25 cellular contexts compared by ENCODE assay signal in genomic region chr4:41625531-41625930, GRCh38.
"Had no signal": no experiment of that assay in that cellular context is flagged by ENCODE, and none has a peak within 500 bp of the region (broad histone marks: within the 10 kb centered on the region; RNA-seq: fewer than 3 reads in every experiment).

No MANE protein-coding gene starts in this region.

- H3K27ac ChIP-seq: adrenal gland, brain microvascular endothelial cell, SJCRH30, SK-N-MC had no signal

- ATAC-seq: activated CD8-positive, alpha-beta T cell treated with anti-CD3 and anti-CD28 coated beads, Interleukin-2, amount 10 ng/mL, durations not matched to agents 7 days and 5 days; activated naive CD4-positive, alpha-beta T cell treated with anti-CD3 and anti-CD28 coated beads, Interleukin-2, amount 50 U/mL, for 72 hours; Panc1 had no signal

- H3K4me1 Mint-ChIP-seq: activated CD4-positive, alpha-beta T cell treated with anti-CD3 and anti-CD28 coated beads, Interleukin-2, amount 10 ng/mL, durations not matched to agents 24 days and 14 days had no signal

- H3K27me3 ChIP-seq: adrenal gland, SJCRH30 had no signal

- H3K27ac Mint-ChIP-seq: activated CD4-positive, alpha-beta T cell treated with anti-CD3 and anti-CD28 coated beads, Interleukin-2, amount 10 ng/mL, durations not matched to agents 24 days and 14 days; activated CD8-positive, alpha-beta T cell treated with anti-CD3 and anti-CD28 coated beads, Interleukin-2, amount 10 ng/mL, durations not matched to agents 7 days and 5 days; activated naive CD4-positive, alpha-beta T cell treated with anti-CD3 and anti-CD28 coated beads for 36 hours; activated naive CD4-positive, alpha-beta T cell treated with anti-CD3 and anti-CD28 coated beads, Interleukin-2, amount 50 U/mL, for 72 hours; activated T-cell treated with anti-CD3 and anti-CD28 coated beads, Interleukin-2, amount 50 U/mL, for 24 hours; activated T-helper 2 cell treated with anti-CD3 and anti-CD28 coated beads, Interferon-gamma antibody, Interleukin-2, Interleukin-4, amounts not matched to agents 10 μg/mL and 5 μg/mL and 100 μg/mL, durations not matched to agents 14 hours and 24 hours and 36 hours; T-helper 2 cell treated with Interferon-gamma antibody and Interleukin-4, amounts not matched to agents 5 μg/mL and 100 μg/mL, for 36 hours had no signal

- DNase-seq: activated CD4-positive, alpha-beta T cell treated with anti-CD3 and anti-CD28 coated beads, Interleukin-2, amount 10 ng/mL, durations not matched to agents 24 days and 14 days; activated CD4-positive, alpha-beta T cell treated with anti-CD3 and anti-CD28 coated beads, Interleukin-2, amount 50 U/mL, for 48 hours; activated CD8-positive, alpha-beta T cell treated with anti-CD3 and anti-CD28 coated beads, Interleukin-2, amount 10 ng/mL, durations not matched to agents 7 days and 5 days; activated gamma-delta T cell; activated naive CD4-positive, alpha-beta T cell treated with anti-CD3 and anti-CD28 coated beads for 36 hours; activated T-cell treated with anti-CD3 and anti-CD28 coated beads, Interleukin-2, amount 50 U/mL, for 24 hours; adrenal gland; brain microvascular endothelial cell; central memory CD4-positive, alpha-beta T cell; Karpas-422; NCI-H1048; NCI-H1105 treated with DMSO at 0.1 percent for 48 hours; NCI-H1436; NCI-H1694; NCI-H1930; NCI-H2081 treated with DMSO at 0.1 percent for 48 hours; NCI-H345; NCI-H524 treated with DMSO at 0.1 percent for 48 hours; SHP77; SJCRH30 had no signal

- H3K27me3 Mint-ChIP-seq: activated CD4-positive, alpha-beta T cell treated with anti-CD3 and anti-CD28 coated beads, Interleukin-2, amount 10 ng/mL, durations not matched to agents 24 days and 14 days; activated T-cell treated with anti-CD3 and anti-CD28 coated beads, Interleukin-2, amount 50 U/mL, for 24 hours had no signal

- H3K9me3 Mint-ChIP-seq: activated CD4-positive, alpha-beta T cell treated with anti-CD3 and anti-CD28 coated beads, Interleukin-2, amount 10 ng/mL, durations not matched to agents 24 days and 14 days; activated naive CD4-positive, alpha-beta T cell treated with anti-CD3 and anti-CD28 coated beads for 36 hours; activated T-cell treated with anti-CD3 and anti-CD28 coated beads, Interleukin-2, amount 50 U/mL, for 24 hours; activated T-helper 2 cell treated with anti-CD3 and anti-CD28 coated beads, Interferon-gamma antibody, Interleukin-2, Interleukin-4, amounts not matched to agents 10 μg/mL and 5 μg/mL and 100 μg/mL, durations not matched to agents 14 hours and 24 hours and 36 hours; T-helper 2 cell treated with Interferon-gamma antibody and Interleukin-4, amounts not matched to agents 5 μg/mL and 100 μg/mL, for 36 hours had no signal

- H3K4me3 Mint-ChIP-seq: activated CD4-positive, alpha-beta T cell treated with anti-CD3 and anti-CD28 coated beads, Interleukin-2, amount 10 ng/mL, durations not matched to agents 24 days and 14 days; activated CD8-positive, alpha-beta T cell treated with anti-CD3 and anti-CD28 coated beads, Interleukin-2, amount 10 ng/mL, durations not matched to agents 7 days and 5 days; activated naive CD4-positive, alpha-beta T cell treated with anti-CD3 and anti-CD28 coated beads for 36 hours; activated T-cell treated with anti-CD3 and anti-CD28 coated beads, Interleukin-2, amount 50 U/mL, for 24 hours; T-helper 2 cell treated with Interferon-gamma antibody and Interleukin-4, amounts not matched to agents 5 μg/mL and 100 μg/mL, for 36 hours had no signal

- H3K36me3 Mint-ChIP-seq: activated naive CD4-positive, alpha-beta T cell treated with anti-CD3 and anti-CD28 coated beads, Interleukin-2, amount 50 U/mL, for 72 hours had no signal

- H3K4me1 ChIP-seq: SJCRH30 had no signal

- H3K9me3 ChIP-seq: adrenal gland, SJCRH30 had no signal

- H3K36me3 ChIP-seq: adrenal gland, brain microvascular endothelial cell had no signal

- H3K4me3 ChIP-seq: adrenal gland, SJCRH30, SK-N-MC had no signal
